In genomic region chr13:31409678-31410356, GRCh38 we compare ENCODE assay signal across 14 cellular contexts.
DNase-seq lines count a peak whose midpoint lies in the region; ATAC-seq, FAIRE-seq and TF ChIP-seq lines count a peak whose summit lies in the region.
"Had no signal": no experiment of that assay in that cellular context is flagged by ENCODE, and none has a peak within 500 bp of the region (broad histone marks: within the 10 kb centered on the region; RNA-seq: fewer than 3 reads in every experiment).

No MANE protein-coding gene starts in this region.

- H3K79me2 ChIP-seq in keratinocyte (ENCODE audit: control insufficient read depth, insufficient read depth, low read length), result no peaks in the 10 kb centered on the region

- DNase-seq in HT-29 (ENCODE audit: low spot score) (peak; percentile 67), adipocyte (ENCODE audit: low read depth) (peak; percentile 40), keratinocyte (ENCODE audit: low read depth, low spot score) (no peak), NCI-H2171 treated with DMSO at 0.1 percent for 48 hours (lab: John Stamatoyannopoulos, UW) (no peak)
- no peak for DNase-seq in activated effector memory CD4-positive, alpha-beta T cell treated with anti-CD3 and anti-CD28 coated beads, Interleukin-2, amount 50 U/mL, for 16 hours
- DNase-seq: activated gamma-delta T cell, NCI-H1694 treated with DMSO at 0.1 percent for 48 hours had no signal

- no peak overlapping the region for H3K4me3 ChIP-seq in adipocyte (ENCODE audit: low read length)
- H3K4me3 ChIP-seq in keratinocyte (ENCODE audit: control insufficient read depth in 2 of 3, extremely low read depth in 1 of 3, insufficient read depth in 2 of 3, low read depth in 1 of 3, low read length in 3 of 3), result no peak overlapping the region
- H3K4me3 ChIP-seq: skin epidermis had no signal

- no peak for ATAC-seq in HG02852 (IDR thresholded peaks at IDR 0.05; ENCODE audit: unreplicated experiment)
- no peak for ATAC-seq in HG03095 (IDR thresholded peaks at IDR 0.05; ENCODE audit: unreplicated experiment)
- ATAC-seq: activated CD4-positive, CD25-positive, alpha-beta regulatory T cell treated with anti-CD3 and anti-CD28 coated beads, Interleukin-2, amount 50 U/mL, for 24 hours had no signal

- H3K27me3 ChIP-seq in adipocyte (replicated peaks; ENCODE audit: control insufficient read depth, insufficient read depth, low read length) (peaks cover 12% of the 10 kb centered on the region), keratinocyte (ENCODE audit: control insufficient read depth, extremely low read depth, insufficient read depth, low read length) (peaks cover 3% of the 10 kb centered on the region)

- H3K4me2 ChIP-seq in keratinocyte (ENCODE audit: control insufficient read depth, extremely low read depth, insufficient read depth, low read depth, low read length), result no peak overlapping the region

- H3K36me3 ChIP-seq in adipocyte (ENCODE audit: control insufficient read depth, insufficient read depth, low read length, severe bottlenecking) (no peaks in the 10 kb centered on the region), keratinocyte (ENCODE audit: control insufficient read depth in 2 of 2, extremely low read depth in 1 of 2, insufficient read depth in 2 of 2, low read length in 2 of 2) (no peaks in the 10 kb centered on the region)

- no peak overlapping the region for H3K27ac ChIP-seq in C4-2B
- H3K27ac ChIP-seq in keratinocyte (ENCODE audit: control insufficient read depth, insufficient read depth, low read length), result no peak overlapping the region
- H3K27ac ChIP-seq: RWPE1, skin epidermis had no signal

- H3K9me1 ChIP-seq in keratinocyte (ENCODE audit: control insufficient read depth, extremely low read depth, insufficient read depth, low read length), result no peaks in the 10 kb centered on the region

- H2AFZ ChIP-seq in keratinocyte (ENCODE audit: control insufficient read depth, low read length), result no peak overlapping the region

- no peaks in the 10 kb centered on the region for H3K4me1 ChIP-seq in adipocyte (ENCODE audit: control insufficient read depth, insufficient read depth, low read length)
- H3K4me1 ChIP-seq in keratinocyte (ENCODE audit: control insufficient read depth, extremely low read depth, insufficient read depth, low read length), result no peaks in the 10 kb centered on the region

- H4K20me1 ChIP-seq in keratinocyte (ENCODE audit: control insufficient read depth, extremely low read depth, insufficient read depth, low read length), result no peaks in the 10 kb centered on the region

- H3K9ac ChIP-seq in adipocyte (ENCODE audit: low read length) (no peak overlapping the region), keratinocyte (ENCODE audit: control insufficient read depth, extremely low read depth, insufficient read depth, low read length) (no peak overlapping the region)

- H3K9me3 ChIP-seq in adipocyte (ENCODE audit: control insufficient read depth, low read length), result no peaks in the 10 kb centered on the region
- H3K9me3 ChIP-seq in keratinocyte (ENCODE audit: control insufficient read depth, low read depth, low read length), result no peaks in the 10 kb centered on the region

- TF ChIP-seq CTCF in C4-2B (conservative IDR thresholded peaks at IDR 0.05), result peak; percentile 68
- TF ChIP-seq CTCF in keratinocyte (optimal IDR thresholded peaks at IDR 0.05 in 1 of 3, IDR thresholded peaks at IDR 0.05 in 1 of 3, conservative IDR thresholded peaks at IDR 0.05 in 1 of 3; ENCODE audit: extremely low read depth in 1 of 3, insufficient read depth in 2 of 3, low read length in 3 of 3), result peak in 2 of 3 experiments; percentile 27

- dilution Hi-C loops in keratinocyte (cut with MboI; ENCODE audit: extremely low pct_ligation_motif_present, low sequenced_read_pairs), result loop anchor here (25.0 kb wide), 1 partner anchor 173 kb away; no protein-coding TSS in a partner anchor

- FAIRE-seq in keratinocyte (lab: Jason Lieb, UNC), result no peak
- FAIRE-seq: urothelium cell line had no signal

Comparison
In these comparisons a context has a peak if more than half of its experiments do, and no peak if none do; other contexts are left out.
1. DNase-seq: peak in HT-29 (single experiment) and adipocyte (single experiment); none in keratinocyte (single experiment), activated effector memory CD4-positive, alpha-beta T cell treated with anti-CD3 and anti-CD28 coated beads, Interleukin-2, amount 50 U/mL, for 16 hours (single experiment) and NCI-H2171 treated with DMSO at 0.1 percent for 48 hours (single experiment).